21 cellular contexts compared by ENCODE assay signal in genomic region chr17:14150604-14151003, GRCh38.
DNase-seq lines count a peak whose midpoint lies in the region; ATAC-seq and TF ChIP-seq lines count a peak whose summit lies in the region.
"Had no signal": no experiment of that assay in that cellular context is flagged by ENCODE, and none has a peak within 500 bp of the region (broad histone marks: within the 10 kb centered on the region; RNA-seq: fewer than 3 reads in every experiment).

No MANE protein-coding gene starts in this region.

- peak; percentile 14 for ATAC-seq in Right ventricle myocardium superior (ENCODE audit: poor library complexity)
- ATAC-seq: Right ventricle myocardium inferior, SK-N-SH treated with all-trans-retinoic acid at 6 μM for 48 hours, T-cell had no signal

- peaks cover 6% of the 10 kb centered on the region for H3K36me3 Mint-ChIP-seq in neural progenitor cell

- no peaks in the 10 kb centered on the region for H3K4me1 Mint-ChIP-seq in neural progenitor cell

- H3K36me3 ChIP-seq in left ventricle myocardium inferior (no peaks in the 10 kb centered on the region), neural progenitor cell (no peaks in the 10 kb centered on the region), osteoblast (ENCODE audit: insufficient read depth, low read length) (no peaks in the 10 kb centered on the region)
- H3K36me3 ChIP-seq: BE2C had no signal

- H3F3A ChIP-seq in neural progenitor cell (ENCODE audit: low read depth), result no peaks in the 10 kb centered on the region

- H3K79me2 ChIP-seq in neural progenitor cell (ENCODE audit: low read depth) (no peaks in the 10 kb centered on the region), osteoblast (ENCODE audit: insufficient read depth, low read length) (no peaks in the 10 kb centered on the region)

- H3K9ac ChIP-seq in neural progenitor cell, result no peak overlapping the region

- peaks cover 5% of the 10 kb centered on the region for H3K9me3 Mint-ChIP-seq in neural progenitor cell
- H3K9me3 Mint-ChIP-seq: HFFc6 had no signal

- no peaks in the 10 kb centered on the region for H3K27me3 ChIP-seq in left ventricle myocardium inferior (ENCODE audit: low read depth)
- no peaks in the 10 kb centered on the region for H3K27me3 ChIP-seq in neural progenitor cell
- H3K27me3 ChIP-seq in osteoblast (ENCODE audit: insufficient read depth, low read length), result no peaks in the 10 kb centered on the region
- H3K27me3 ChIP-seq: BE2C had no signal

- H3K4me1 ChIP-seq in left ventricle myocardium inferior (peaks cover 25% of the 10 kb centered on the region), neural progenitor cell (no peaks in the 10 kb centered on the region), osteoblast (ENCODE audit: insufficient read depth, low read length) (no peaks in the 10 kb centered on the region)
- H3K4me1 ChIP-seq: BE2C had no signal

- H3K4me3 Mint-ChIP-seq in neural progenitor cell, result no peak overlapping the region
- H3K4me3 Mint-ChIP-seq: CD4-positive, alpha-beta T cell; HFFc6; T-cell had no signal

- H3K27ac Mint-ChIP-seq in neural progenitor cell, result no peak overlapping the region
- H3K27ac Mint-ChIP-seq: CD4-positive, alpha-beta T cell; HFFc6 had no signal

- TF ChIP-seq CTCF in left ventricle myocardium inferior (IDR thresholded peaks at IDR 0.05; ENCODE audit: borderline replicate concordance), result no peak
- TF ChIP-seq CTCF in neural progenitor cell (IDR thresholded peaks at IDR 0.05), result no peak
- TF ChIP-seq CTCF in osteoblast (IDR thresholded peaks at IDR 0.05; ENCODE audit: extremely low read depth, low read depth, low read length), result no peak

- no peaks in the 10 kb centered on the region for H4K20me1 ChIP-seq in neural progenitor cell (ENCODE audit: low read depth)
- no peaks in the 10 kb centered on the region for H4K20me1 ChIP-seq in osteoblast (ENCODE audit: insufficient read depth, low read length)

- no peak overlapping the region for H2AFZ ChIP-seq in neural progenitor cell (replicated peaks)
- no peak overlapping the region for H2AFZ ChIP-seq in osteoblast (ENCODE audit: low read length)

- H3K27ac ChIP-seq in left ventricle myocardium inferior (replicated peaks), result no peak overlapping the region
- H3K27ac ChIP-seq in neural progenitor cell, result no peak overlapping the region
- no peak overlapping the region for H3K27ac ChIP-seq in osteoblast (ENCODE audit: low read depth, low read length)

- H3K4me3 ChIP-seq in left ventricle myocardium inferior (no peak overlapping the region), neural progenitor cell (no peak overlapping the region), osteoblast (ENCODE audit: insufficient read depth, low read length) (no peak overlapping the region)

- DNase-seq in Right ventricle myocardium superior (no peak), left ventricle myocardium inferior (no peak), NCI-H2029 treated with DMSO at 0.1 percent for 48 hours (lab: John Stamatoyannopoulos, UW) (peak; percentile 0), cerebellum (ENCODE audit: low spot score) (peak; percentile 4), neural progenitor cell (ENCODE audit: low spot score) (no peak), osteoblast (ENCODE audit: insufficient read length, low spot score, missing footprints) (no peak), GM19238 (ENCODE audit: insufficient read length, low spot score) (no peak), A172 (ENCODE audit: low spot score) (no peak)
- DNase-seq: BE2C; Calu3; CD4-positive, alpha-beta T cell; H7; HFFc6; NCI-H146; NCI-H2081 treated with DMSO at 0.1 percent for 48 hours; NCI-H345; NCI-H526; NK-92 treated with Interleukin-12 subunit alpha and Interleukin-12 subunit beta, amount 100 ng/mL, for 24 hours; T-cell had no signal

- no peak overlapping the region for H3K4me2 ChIP-seq in neural progenitor cell
- H3K4me2 ChIP-seq in osteoblast (ENCODE audit: insufficient read depth, low read length), result no peak overlapping the region

- intact Hi-C loops in Right ventricle myocardium superior (cut with DNase I), result no loop called here
- intact Hi-C loops in left ventricle myocardium inferior (cut with micrococcal nuclease), result no loop called here

- H3K9me3 ChIP-seq in left ventricle myocardium inferior (replicated peaks), result no peaks in the 10 kb centered on the region
- H3K9me3 ChIP-seq in neural progenitor cell (ENCODE audit: low read depth), result no peaks in the 10 kb centered on the region
- no peaks in the 10 kb centered on the region for H3K9me3 ChIP-seq in osteoblast (ENCODE audit: low read depth, low read length)
- H3K9me3 ChIP-seq: BE2C had no signal

- peaks cover 2% of the 10 kb centered on the region for H3K27me3 Mint-ChIP-seq in neural progenitor cell (ENCODE audit: insufficient read depth, low read depth)
- H3K27me3 Mint-ChIP-seq: CD4-positive, alpha-beta T cell; T-cell had no signal

Comparison
In these comparisons a context has a peak if more than half of its experiments do, and no peak if none do; other contexts are left out.
1. DNase-seq: peak in NCI-H2029 treated with DMSO at 0.1 percent for 48 hours (single experiment) and cerebellum (single experiment); none in Right ventricle myocardium superior (single experiment), left ventricle myocardium inferior (single experiment), neural progenitor cell (single experiment), osteoblast (single experiment), GM19238 (single experiment) and A172 (single experiment).